Comparison of ENCODE assay signal across 23 cellular contexts in genomic region chr11:12470236-12470635, GRCh38.
DNase-seq lines count a peak whose midpoint lies in the region; ATAC-seq and TF ChIP-seq lines count a peak whose summit lies in the region.
"Had no signal": no experiment of that assay in that cellular context is flagged by ENCODE, and none has a peak within 500 bp of the region (broad histone marks: within the 10 kb centered on the region; RNA-seq: fewer than 3 reads in every experiment).

No MANE protein-coding gene starts in this region.

- no peak overlapping the region for H4K91ac ChIP-seq in mesenchymal stem cell (ENCODE audit: low read length)

- H2BK15ac ChIP-seq in mesenchymal stem cell (ENCODE audit: low read depth, poor library complexity, severe bottlenecking), result no peak overlapping the region

- no peak overlapping the region for H2AFZ ChIP-seq in mesenchymal stem cell (ENCODE audit: low read depth, low read length)

- WGBS in mesenchymal stem cell, result 90% methylated on average over 2 of the region's 2 CpGs
- 75 to 79% methylated on average over 2 of the region's 2 CpGs for WGBS in transverse colon (ENCODE audit: low coverage in 1 of 2), 2 donors

- H3K4ac ChIP-seq in mesenchymal stem cell (ENCODE audit: low read depth in 1 of 2, low read length in 2 of 2), result no peak overlapping the region

- H2AK5ac ChIP-seq in mesenchymal stem cell (ENCODE audit: low read length, severe bottlenecking), result no peak overlapping the region

- in situ Hi-C loops in transverse colon (cut with MboI; ENCODE audit: low pct_ligation_motif_present in 1 of 4, low pct_unique_long_range_greater_than_20kb in 1 of 4, low sequenced_read_pairs in 3 of 4), result no loop called here

- TF ChIP-seq CTCF in transverse colon (IDR thresholded peaks at IDR 0.05), result no peak

- H3K4me3 ChIP-seq in adipocyte (ENCODE audit: low read length) (peak overlapping the region; percentile 71), mesenchymal stem cell (ENCODE audit: insufficient read depth in 1 of 2, low read depth in 1 of 2, low read length in 2 of 2) (no peak overlapping the region), rectal smooth muscle tissue (ENCODE audit: low read length) (no peak overlapping the region), transverse colon (no peak overlapping the region)
- H3K4me3 ChIP-seq: MG63 had no signal

- intact Hi-C loops in transverse colon (cut with DNase I; ENCODE audit: low total_unique reads), result no loop called here

- TF ChIP-seq POLR2A in transverse colon (IDR thresholded peaks at IDR 0.05), result no peak

- DNase-seq in adipocyte (ENCODE audit: low read depth), result no peak
- no peak for DNase-seq in mesenchymal stem cell
- DNase-seq in transverse colon, result no peak
- DNase-seq in activated gamma-delta T cell (lab: John Stamatoyannopoulos, UW), result no peak
- DNase-seq: 8988T; ACHN; BE2C; CD8-positive, alpha-beta memory T cell; DMS 273 treated with DMSO at 0.1 percent for 48 hours; DMS79; GF-D8; HCEC 1CT; KG1; MG63; NCI-H1105 treated with DMSO at 0.1 percent for 48 hours; NCI-H2029; NCI-H446 treated with DMSO at 0.1 percent for 48 hours; NCI-H526 treated with DMSO at 0.1 percent for 48 hours; Right ventricle myocardium superior; RPMI8226 had no signal

- H4K8ac ChIP-seq in mesenchymal stem cell (ENCODE audit: low read length), result peak overlapping the region; percentile 31

- H3K27me3 ChIP-seq in adipocyte (replicated peaks; ENCODE audit: control insufficient read depth, insufficient read depth, low read length) (no peaks in the 10 kb centered on the region), mesenchymal stem cell (ENCODE audit: control insufficient read depth in 1 of 2, insufficient read depth in 1 of 2, low read length in 2 of 2) (no peaks in the 10 kb centered on the region), rectal smooth muscle tissue (ENCODE audit: control insufficient read depth, insufficient read depth, low read length) (no peaks in the 10 kb centered on the region), transverse colon (no peaks in the 10 kb centered on the region)
- H3K27me3 ChIP-seq: BE2C, MG63 had no signal

- H3K27ac ChIP-seq in mesenchymal stem cell (ENCODE audit: low read length, poor library complexity, severe bottlenecking) (no peak overlapping the region), rectal smooth muscle tissue (ENCODE audit: low read depth, low read length) (peak overlapping the region; percentile 61), transverse colon (peak overlapping the region in 3 of 4 donors; percentile 60 to 71 (median 69))

- no peak overlapping the region for H2BK120ac ChIP-seq in mesenchymal stem cell (ENCODE audit: low read depth, low read length)

- peak overlapping the region in 1 of 2 experiments; percentile 11 for H3K18ac ChIP-seq in mesenchymal stem cell (ENCODE audit: low read depth in 1 of 2, low read length in 2 of 2)

- ATAC-seq in HG03520 (IDR thresholded peaks at IDR 0.05; ENCODE audit: unreplicated experiment) (no peak), HG03175 (IDR thresholded peaks at IDR 0.05; ENCODE audit: unreplicated experiment) (no peak)

- H3K9ac ChIP-seq in adipocyte (ENCODE audit: low read length) (peak overlapping the region; percentile 79), mesenchymal stem cell (ENCODE audit: low read length) (peak overlapping the region; percentile 73), rectal smooth muscle tissue (ENCODE audit: low read length) (no peak overlapping the region)

- peaks cover 33% of the 10 kb centered on the region for H3K79me1 ChIP-seq in mesenchymal stem cell (replicated peaks; ENCODE audit: low read length, poor library complexity, severe bottlenecking)

- peaks cover 53% of the 10 kb centered on the region for H3K4me1 ChIP-seq in adipocyte (ENCODE audit: control insufficient read depth, insufficient read depth, low read length)
- peaks cover 7% of the 10 kb centered on the region for H3K4me1 ChIP-seq in mesenchymal stem cell (ENCODE audit: control insufficient read depth, insufficient read depth, low read depth, low read length)
- peaks cover 28% of the 10 kb centered on the region for H3K4me1 ChIP-seq in rectal smooth muscle tissue (ENCODE audit: control insufficient read depth, insufficient read depth, low read length)
- peaks cover 4 to 24% (median 13%) of the 10 kb centered on the region in 4 donors for H3K4me1 ChIP-seq in transverse colon

- no peak overlapping the region for H2BK5ac ChIP-seq in mesenchymal stem cell (ENCODE audit: low read depth, low read length, poor library complexity, severe bottlenecking)

- no peak for TF ChIP-seq EP300 in transverse colon (IDR thresholded peaks at IDR 0.05; ENCODE audit: low read depth)

- H3K14ac ChIP-seq in mesenchymal stem cell (ENCODE audit: low read length in 2 of 2), result peak overlapping the region in 1 of 2 experiments; percentile 49

- H3K4me2 ChIP-seq in mesenchymal stem cell (ENCODE audit: low read length, poor library complexity, severe bottlenecking), result no peak overlapping the region

- H3K9me3 ChIP-seq in adipocyte (ENCODE audit: control insufficient read depth, low read length) (no peaks in the 10 kb centered on the region), mesenchymal stem cell (ENCODE audit: control insufficient read depth, low read length) (no peaks in the 10 kb centered on the region), transverse colon (no peaks in the 10 kb centered on the region)
- H3K9me3 ChIP-seq: BE2C had no signal

- H2BK12ac ChIP-seq in mesenchymal stem cell (ENCODE audit: low read length in 2 of 2), result no peak overlapping the region

- H3K23ac ChIP-seq in mesenchymal stem cell (ENCODE audit: low read length in 2 of 2), result no peak overlapping the region

- H3K36me3 ChIP-seq in adipocyte (ENCODE audit: control insufficient read depth, insufficient read depth, low read length, severe bottlenecking) (peaks cover 18% of the 10 kb centered on the region), mesenchymal stem cell (ENCODE audit: control insufficient read depth in 1 of 2, insufficient read depth in 2 of 2, low read depth in 1 of 2, low read length in 2 of 2) (peaks cover 16 to 17% of the 10 kb centered on the region in 2 experiments), rectal smooth muscle tissue (ENCODE audit: control insufficient read depth, insufficient read depth, low read length) (no peaks in the 10 kb centered on the region), transverse colon (peaks cover 0 to 4% (median 0%) of the 10 kb centered on the region in 4 donors)
- H3K36me3 ChIP-seq: BE2C had no signal
